In genomic region chr18:75875559-75875958, GRCh38 we compare ENCODE assay signal across 24 cellular contexts.
"Had no signal": no experiment of that assay in that cellular context is flagged by ENCODE, and none has a peak within 500 bp of the region (broad histone marks: within the 10 kb centered on the region; RNA-seq: fewer than 3 reads in every experiment).

No MANE protein-coding gene starts in this region.

- H3K4me2 ChIP-seq: neural progenitor cell had no signal

- H3K9ac ChIP-seq: neural progenitor cell had no signal

- FAIRE-seq: endometrium, frontal cortex, keratinocyte, small intestine had no signal

- H3K4me3 Mint-ChIP-seq: effector memory CD8-positive, alpha-beta T cell; naive thymus-derived CD4-positive, alpha-beta T cell; nephron; neural progenitor cell; stimulated activated naive CD8-positive, alpha-beta T cell treated with anti-CD3 and anti-CD28 coated beads, Interleukin-15, amount 100 ng/mL, for 72 hours; type B pancreatic cell had no signal

- H3K36me3 Mint-ChIP-seq: neural progenitor cell, type B pancreatic cell had no signal

- H3K27ac Mint-ChIP-seq: effector memory CD8-positive, alpha-beta T cell; naive thymus-derived CD4-positive, alpha-beta T cell; nephron; neural progenitor cell; stimulated activated naive CD8-positive, alpha-beta T cell treated with anti-CD3 and anti-CD28 coated beads, Interleukin-15, amount 100 ng/mL, for 72 hours; type B pancreatic cell had no signal

- H3K4me1 Mint-ChIP-seq: naive thymus-derived CD4-positive, alpha-beta T cell; stimulated activated naive CD8-positive, alpha-beta T cell treated with anti-CD3 and anti-CD28 coated beads, Interleukin-15, amount 100 ng/mL, for 72 hours had no signal

- H2AFZ ChIP-seq: neural progenitor cell had no signal

- H3K27me3 ChIP-seq: neural progenitor cell, thyroid gland had no signal

- H3K9me3 ChIP-seq: lower lobe of right lung, prostate gland, thyroid gland had no signal

- DNase-seq: cerebellar nuclear complex; cortex of kidney; effector memory CD8-positive, alpha-beta T cell; erythroblast; head of caudate nucleus; left ventricle myocardium superior; lower lobe of right lung; naive thymus-derived CD4-positive, alpha-beta T cell; right cardiac atrium; small intestine; stimulated activated CD4-positive, alpha-beta T cell treated with anti-CD3 and anti-CD28 coated beads, Interleukin-12 subunit alpha, Interleukin-12 subunit beta, amount 100 ng/mL, for 4 hours; stimulated activated CD4-positive, alpha-beta T cell treated with anti-CD3 and anti-CD28 coated beads, Interleukin-1b, Interleukin-23, amount 100 ng/mL, for 48 hours; stimulated activated CD4-positive, alpha-beta T cell treated with anti-CD3 and anti-CD28 coated beads, Interleukin-4, amount 100 ng/mL, for 1 hour; stimulated activated CD8-positive, alpha-beta memory T cell treated with anti-CD3 and anti-CD28 coated beads, Interleukin-4, amount 100 ng/mL, for 48 hours; stimulated activated naive CD4-positive, alpha-beta T cell; stimulated activated naive CD8-positive, alpha-beta T cell treated with anti-CD3 and anti-CD28 coated beads, Interleukin-15, amount 100 ng/mL, for 72 hours; thyroid gland had no signal

- H3K4me1 ChIP-seq: lower lobe of right lung, neural progenitor cell, prostate gland, thyroid gland had no signal

- H3K27ac ChIP-seq: lower lobe of right lung, neural progenitor cell, prostate gland, thyroid gland had no signal

- ATAC-seq: effector memory CD8-positive, alpha-beta T cell; naive thymus-derived CD4-positive, alpha-beta T cell; right cardiac atrium; stimulated activated naive CD8-positive, alpha-beta T cell treated with anti-CD3 and anti-CD28 coated beads, Interleukin-15, amount 100 ng/mL, for 72 hours had no signal

- H3K36me3 ChIP-seq: lower lobe of right lung, neural progenitor cell, prostate gland, thyroid gland had no signal

- H3K4me3 ChIP-seq: lower lobe of right lung, neural progenitor cell, prostate gland, thyroid gland had no signal
